Comparison of ENCODE assay signal across 1 cellular context in the genomic region with DNA sequence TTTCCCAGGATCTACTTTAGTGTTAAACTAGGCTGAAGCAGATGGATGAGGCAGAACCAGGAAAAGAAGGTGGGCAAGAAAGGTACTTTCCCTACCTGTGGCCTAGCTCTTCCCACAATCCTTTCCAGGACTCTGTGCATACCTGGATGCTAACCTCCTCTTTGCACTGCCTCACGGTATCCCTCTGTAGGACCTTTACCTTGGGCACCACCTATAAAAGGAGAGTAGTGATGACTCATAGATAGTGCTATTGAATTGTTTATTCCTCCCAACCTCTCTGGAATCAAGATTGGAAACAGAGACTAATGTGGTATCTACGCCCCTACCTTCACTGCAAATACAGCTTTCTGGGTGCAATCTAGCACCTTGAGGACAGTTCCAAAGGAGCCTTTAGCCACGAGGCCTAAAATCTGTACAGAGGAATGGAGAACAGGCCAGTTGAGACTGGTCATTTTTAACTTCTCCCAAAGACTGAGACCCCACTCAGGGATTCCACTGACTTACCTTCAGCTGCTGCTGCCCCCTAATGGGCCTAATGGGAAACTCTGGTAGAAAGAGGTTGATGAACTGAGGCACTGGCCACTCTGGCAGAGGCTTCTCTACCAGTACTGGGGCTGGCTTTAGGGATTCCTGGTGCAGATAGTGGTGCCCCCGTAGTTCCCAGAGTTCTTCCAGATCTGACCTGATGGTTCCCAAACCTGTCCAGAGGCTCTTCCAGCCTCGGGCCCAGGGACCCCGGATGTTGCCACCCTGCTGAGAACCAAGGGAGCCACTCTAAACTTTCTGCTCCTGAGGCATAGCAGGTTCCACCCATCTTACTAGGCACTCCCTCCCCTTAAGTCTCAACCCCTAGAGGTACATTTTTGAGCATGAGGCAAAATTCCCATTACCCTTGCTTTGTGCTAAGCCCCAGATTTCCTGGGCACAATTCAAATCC.
TF ChIP-seq lines count a peak whose summit lies in the region.

No MANE protein-coding gene starts in this region.

TF ChIP-seq in H1, 55 proteins besides CTCF, POLR2A, EP300 and RAD21:
- TF ChIP-seq SIRT6 (IDR thresholded peaks at IDR 0.05; ENCODE audit: low read length): no peak
- no peak for TF ChIP-seq CEBPB (IDR thresholded peaks at IDR 0.05; ENCODE audit: low read depth, low read length)
- TF ChIP-seq JUN (IDR thresholded peaks at IDR 0.05; ENCODE audit: low read depth, low read length): no peak
TF ChIP-seq in H1: peak in this region for 0.
